21 cellular contexts compared by ENCODE assay signal in the genomic region with DNA sequence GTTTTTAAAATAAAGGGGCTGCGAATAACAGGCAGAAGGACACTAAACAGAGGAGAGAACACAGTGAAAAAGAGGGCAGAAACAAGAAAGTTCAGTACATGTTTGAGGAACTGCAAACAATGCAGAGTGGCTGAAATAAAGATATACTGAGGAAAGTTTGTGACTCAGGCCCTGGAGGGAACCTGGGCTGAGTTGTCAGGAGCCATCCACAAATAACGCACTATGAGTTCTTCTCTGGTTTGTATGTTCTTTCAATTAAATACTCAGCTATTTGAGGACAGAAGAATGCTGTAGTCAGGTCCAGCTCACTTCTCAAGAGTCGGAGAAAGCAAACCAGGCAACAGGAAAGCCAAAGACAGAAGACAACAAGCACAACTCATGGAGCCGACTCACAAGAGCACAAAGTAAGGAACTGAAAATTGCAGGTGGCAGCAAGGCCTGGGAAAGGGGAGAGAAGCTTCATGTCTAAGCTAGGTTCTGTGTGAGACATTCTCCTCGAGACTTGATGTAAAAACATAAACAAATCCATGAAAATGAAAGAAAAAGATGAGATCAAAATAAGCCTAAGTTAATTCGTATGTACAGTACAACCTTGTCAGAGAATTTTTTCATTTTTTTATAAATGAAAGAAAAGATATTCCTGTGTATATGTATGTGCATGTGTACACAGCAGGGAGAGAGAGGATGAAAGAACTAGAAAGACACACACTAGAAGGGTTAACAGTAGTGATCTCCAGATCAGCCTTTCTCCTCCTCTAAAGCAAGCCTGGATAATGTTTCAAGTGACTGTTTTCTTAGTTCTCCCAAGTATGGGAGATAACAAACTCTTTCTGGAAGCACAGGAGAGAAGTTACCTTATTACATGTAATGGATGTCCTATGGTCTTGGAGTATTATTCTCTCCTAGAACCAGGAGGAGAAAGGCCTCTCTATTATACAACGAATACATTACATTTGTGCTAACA. TPM values are rescaled to one million over a fixed set of nuclear protein-coding genes. Genes with fewer than 3 reads are reported as not detected.
DNase-seq lines count a peak whose midpoint lies in the region; ATAC-seq and TF ChIP-seq lines count a peak whose summit lies in the region.
"Had no signal": no experiment of that assay in that cellular context is flagged by ENCODE, and none has a peak within 500 bp of the region (broad histone marks: within the 10 kb centered on the region; RNA-seq: fewer than 3 reads in every experiment).

No MANE protein-coding gene starts in this region.

- peak overlapping the region; percentile 25 for H3K27ac ChIP-seq in smooth muscle cell (ENCODE audit: low read depth)
- H3K27ac ChIP-seq: gastrocnemius medialis, neutrophil had no signal

- no peaks in the 10 kb centered on the region for H3K36me3 ChIP-seq in Loucy (ENCODE audit: insufficient read depth, low read length)
- H3K36me3 ChIP-seq in smooth muscle cell (ENCODE audit: low read depth), result no peaks in the 10 kb centered on the region
- H3K36me3 ChIP-seq: gastrocnemius medialis, neutrophil had no signal

- H3K9me2 ChIP-seq in Loucy (replicated peaks; ENCODE audit: low read depth, low read length), result no peaks in the 10 kb centered on the region

- TF ChIP-seq CTCF in Loucy (conservative IDR thresholded peaks at IDR 0.05; ENCODE audit: low read length) (no peak), brain (conservative IDR thresholded peaks at IDR 0.05) (no peak), smooth muscle cell (IDR thresholded peaks at IDR 0.05; ENCODE audit: borderline replicate concordance, insufficient read depth, poor library complexity, severe bottlenecking) (no peak)

- H3K79me2 ChIP-seq in Loucy (ENCODE audit: insufficient read depth, low read length), result no peaks in the 10 kb centered on the region
- no peaks in the 10 kb centered on the region for H3K79me2 ChIP-seq in smooth muscle cell (ENCODE audit: low read depth)

- no peaks in the 10 kb centered on the region for H3K9me3 ChIP-seq in Loucy (ENCODE audit: insufficient read depth, low read depth, low read length)
- H3K9me3 ChIP-seq in smooth muscle cell (replicated peaks; ENCODE audit: low read depth), result no peaks in the 10 kb centered on the region
- H3K9me3 ChIP-seq: gastrocnemius medialis, neutrophil had no signal

- ATAC-seq in HG02759 (IDR thresholded peaks at IDR 0.05; ENCODE audit: unreplicated experiment), result no peak
- ATAC-seq: activated CD4-positive, CD25-positive, alpha-beta regulatory T cell treated with anti-CD3 and anti-CD28 coated beads, Interleukin-2, amount 50 U/mL, for 24 hours; activated T-cell treated with anti-CD3 and anti-CD28 coated beads, Interleukin-2, amount 50 U/mL, for 72 hours; gastrocnemius medialis; left lobe of liver; Panc1; stimulated activated memory B cell treated with anti-CD40 and anti-IgM and Interleukin-4, amounts not matched to agents 10 μg/mL and 1 μg/mL and 100 μg/mL, for 72 hours had no signal

- H4K20me1 ChIP-seq in Loucy (ENCODE audit: insufficient read depth, low read length, poor library complexity, severe bottlenecking) (no peaks in the 10 kb centered on the region), smooth muscle cell (ENCODE audit: low read depth) (no peaks in the 10 kb centered on the region)

- H3K4me3 ChIP-seq in Loucy (ENCODE audit: low read length, poor library complexity, severe bottlenecking) (no peak overlapping the region), smooth muscle cell (no peak overlapping the region)
- H3K4me3 ChIP-seq: gastrocnemius medialis had no signal

- H3K4me3 Mint-ChIP-seq in brain, result peak overlapping the region in 4 of 5 experiments; percentile 21 to 52 (median 40)
- H3K4me3 Mint-ChIP-seq: activated naive CD4-positive, alpha-beta T cell treated with anti-CD3 and anti-CD28 coated beads, Interleukin-2, amount 50 U/mL, for 24 hours; activated T-cell treated with anti-CD3 and anti-CD28 coated beads, Interleukin-2, amount 50 U/mL, for 72 hours; CD8-positive, alpha-beta memory T cell; stimulated activated memory B cell treated with anti-CD40 and anti-IgM and Interleukin-4, amounts not matched to agents 10 μg/mL and 1 μg/mL and 100 μg/mL, for 72 hours had no signal

- DNase-seq in left kidney (ENCODE audit: low read depth, low spot score), result peak; percentile 41
- DNase-seq in smooth muscle cell (lab: John Stamatoyannopoulos, UW; ENCODE audit: unreplicated experiment), result no peak
- no peak for DNase-seq in posterior cingulate gyrus
- no peak for DNase-seq in NCI-H2107 treated with DMSO at 0.1 percent for 48 hours (lab: John Stamatoyannopoulos, UW; ENCODE audit: unreplicated experiment)
- DNase-seq: activated T-cell treated with anti-CD3 and anti-CD28 coated beads, Interleukin-2, amount 50 U/mL, for 72 hours; CD8-positive, alpha-beta memory T cell; dermis blood vessel endothelial cell; DMS53; erythroblast; gastrocnemius medialis; NCI-H1694 treated with DMSO at 0.1 percent for 48 hours; T-helper 9 cell had no signal

- H3K4me1 Mint-ChIP-seq in brain, result peaks cover 69% of the 10 kb centered on the region
- H3K4me1 Mint-ChIP-seq: activated naive CD4-positive, alpha-beta T cell treated with anti-CD3 and anti-CD28 coated beads, Interleukin-2, amount 50 U/mL, for 24 hours; CD8-positive, alpha-beta memory T cell; stimulated activated memory B cell treated with anti-CD40 and anti-IgM and Interleukin-4, amounts not matched to agents 10 μg/mL and 1 μg/mL and 100 μg/mL, for 72 hours had no signal

- no peaks in the 10 kb centered on the region for H3K27me3 Mint-ChIP-seq in brain
- H3K27me3 Mint-ChIP-seq: activated naive CD4-positive, alpha-beta T cell treated with anti-CD3 and anti-CD28 coated beads, Interleukin-2, amount 50 U/mL, for 24 hours had no signal

- peaks cover 3% of the 10 kb centered on the region for H3K36me3 Mint-ChIP-seq in brain
- H3K36me3 Mint-ChIP-seq: activated naive CD4-positive, alpha-beta T cell treated with anti-CD3 and anti-CD28 coated beads, Interleukin-2, amount 50 U/mL, for 24 hours; CD8-positive, alpha-beta memory T cell had no signal

- H2AFZ ChIP-seq in Loucy (ENCODE audit: low read length) (0 out of 2 replicates have a peak overlapping the region, but pooled peaks have one; percentile 14), smooth muscle cell (ENCODE audit: low read depth) (peak overlapping the region; percentile 72)

- H3F3A ChIP-seq in Loucy (ENCODE audit: low read depth) (no peaks in the 10 kb centered on the region), smooth muscle cell (ENCODE audit: low read depth) (peaks cover 3% of the 10 kb centered on the region)

- H3K9me3 Mint-ChIP-seq in brain, result peaks cover 0 to 3% (median 0%) of the 10 kb centered on the region in 5 experiments
- H3K9me3 Mint-ChIP-seq: activated naive CD4-positive, alpha-beta T cell treated with anti-CD3 and anti-CD28 coated beads, Interleukin-2, amount 50 U/mL, for 24 hours; activated T-cell treated with anti-CD3 and anti-CD28 coated beads, Interleukin-2, amount 50 U/mL, for 72 hours; CD8-positive, alpha-beta memory T cell had no signal

- H3K4me1 ChIP-seq in Loucy (ENCODE audit: insufficient read depth, low read length, poor library complexity, severe bottlenecking), result peaks cover 4% of the 10 kb centered on the region
- H3K4me1 ChIP-seq in smooth muscle cell (ENCODE audit: low read depth), result peaks cover 56% of the 10 kb centered on the region

- WGBS in smooth muscle cell (ENCODE audit: low lambda C conversion rate), result 72% methylated on average over 7 of the region's 7 CpGs

- no peak overlapping the region for H3K9ac ChIP-seq in Loucy (ENCODE audit: low read depth, low read length, poor library complexity, severe bottlenecking)
- no peak overlapping the region for H3K9ac ChIP-seq in smooth muscle cell (ENCODE audit: low read depth)

- intact Hi-C loops in posterior cingulate gyrus (cut with DNase I), result no loop called here

- H3K27me3 ChIP-seq in Loucy (ENCODE audit: insufficient read depth, low read length, poor library complexity, severe bottlenecking) (no peaks in the 10 kb centered on the region), smooth muscle cell (ENCODE audit: low read depth) (no peaks in the 10 kb centered on the region)
- H3K27me3 ChIP-seq: gastrocnemius medialis had no signal

- H3K4me2 ChIP-seq in Loucy (ENCODE audit: low read depth, low read length, poor library complexity, severe bottlenecking) (no peak overlapping the region), smooth muscle cell (peak overlapping the region; percentile 72)

- H3K27ac Mint-ChIP-seq in brain, result peak overlapping the region in 4 of 5 experiments; percentile 79 to 97 (median 90)
- H3K27ac Mint-ChIP-seq: activated naive CD4-positive, alpha-beta T cell treated with anti-CD3 and anti-CD28 coated beads, Interleukin-2, amount 50 U/mL, for 24 hours; activated T-cell treated with anti-CD3 and anti-CD28 coated beads, Interleukin-2, amount 50 U/mL, for 72 hours; CD8-positive, alpha-beta memory T cell; stimulated activated memory B cell treated with anti-CD40 and anti-IgM and Interleukin-4, amounts not matched to agents 10 μg/mL and 1 μg/mL and 100 μg/mL, for 72 hours had no signal

RNA-seq across cellular contexts. Expression of a gene that starts 41.5 kb away (rescaled TPM):
- 195 TPM for polyA plus RNA-seq in brain (ENCODE audit: insufficient read depth, low read depth, low replicate concordance)
- 33.5 and 40.4 TPM in 2 replicates for total RNA-seq in smooth muscle cell
- 30.2 and 44.8 TPM in 2 replicates for polyA plus RNA-seq in smooth muscle cell
